Comparison of ENCODE assay signal across 13 cellular contexts in the genomic region with DNA sequence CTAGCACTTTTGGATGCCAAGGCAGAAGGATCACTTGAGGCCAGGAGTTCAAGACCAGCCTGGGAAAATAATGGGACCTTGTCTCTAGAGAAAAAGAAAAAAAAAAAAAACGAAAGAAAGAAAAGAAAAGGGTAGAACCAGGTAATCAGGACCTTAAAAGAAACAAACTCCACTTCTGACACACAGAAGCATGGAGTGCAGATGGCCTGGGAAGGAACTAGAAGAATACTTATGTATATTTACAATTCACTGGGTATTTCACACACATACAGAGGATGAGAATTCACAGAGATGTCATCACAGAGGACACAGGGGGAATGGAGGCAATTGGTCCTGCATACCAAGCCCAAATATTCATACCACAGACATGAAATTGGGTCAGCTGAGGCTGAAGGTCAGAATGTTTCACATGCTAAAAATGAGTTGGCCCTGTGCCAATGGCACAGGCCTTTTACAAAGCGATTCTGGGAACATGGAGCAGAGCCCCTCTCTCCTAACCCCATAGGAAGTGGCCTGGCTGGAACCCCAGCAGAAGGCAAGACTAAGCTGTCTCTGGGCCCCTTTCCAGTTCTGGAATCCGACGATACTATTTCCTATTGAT. TPM values are rescaled to one million over a fixed set of nuclear protein-coding genes. Genes with fewer than 3 reads are reported as not detected.
A peak's percentile ranks its signal among the peaks of the same experiment; 100 is the strongest.
DNase-seq lines count a peak whose midpoint lies in the region; ATAC-seq and TF ChIP-seq lines count a peak whose summit lies in the region.
"Had no signal": no experiment of that assay in that cellular context is flagged by ENCODE, and none has a peak within 500 bp of the region (broad histone marks: within the 10 kb centered on the region; RNA-seq: fewer than 3 reads in every experiment).

No MANE protein-coding gene starts in this region.

- peaks cover 50% of the 10 kb centered on the region for H3F3A ChIP-seq in MM.1S (ENCODE audit: insufficient read depth, low read length)

- 0 out of 2 replicates have a peak, but pooled peaks cover 6% of the 10 kb centered on the region for H4K20me1 ChIP-seq in MM.1S (ENCODE audit: insufficient read depth, low read length)

- no peak overlapping the region for H3K4me3 ChIP-seq in MM.1S (ENCODE audit: low read length)
- no peak overlapping the region for H3K4me3 ChIP-seq in fibroblast of mammary gland (ENCODE audit: control insufficient read depth, low read depth, low read length)
- H3K4me3 ChIP-seq in psoas muscle: no peak overlapping the region

- H3K4me2 ChIP-seq in MM.1S (ENCODE audit: low read depth, low read length): peak overlapping the region; percentile 11; the same call in 1 of the 2 replicates

- H3K4me1 ChIP-seq in MM.1S (ENCODE audit: low read length) (peaks cover 35% of the 10 kb centered on the region), psoas muscle (peaks cover 24% of the 10 kb centered on the region)

- 12 to 25% (median 14%) methylated on average over 4 of the region's 4 CpGs for WGBS in psoas muscle, 3 donors

- H3K4me3 Mint-ChIP-seq in CD4-positive, alpha-beta T cell: peak overlapping the region; percentile 25
- H3K4me3 Mint-ChIP-seq: nephron progenitor cell had no signal

- H3K9me3 Mint-ChIP-seq in CD4-positive, alpha-beta T cell: no peaks in the 10 kb centered on the region
- H3K9me3 Mint-ChIP-seq: nephron progenitor cell had no signal

- H3K9me2 ChIP-seq in MM.1S (replicated peaks; ENCODE audit: insufficient read depth, low read length): no peaks in the 10 kb centered on the region

- no peak for DNase-seq in CD4-positive, alpha-beta T cell
- DNase-seq in MM.1S (no peak), fibroblast of mammary gland (ENCODE audit: low read depth) (peak; percentile 100), psoas muscle (peak; percentile 68 to 72), HPDE6-E6E7 (ENCODE audit: extremely low spot score) (no peak), caudate nucleus (lab: John Stamatoyannopoulos, UW) (no peak), SHP77 treated with DMSO at 0.1 percent for 48 hours (lab: John Stamatoyannopoulos, UW) (no peak)
- no peak for DNase-seq in effector CD8-positive, alpha-beta T cell (lab: John Stamatoyannopoulos, UW)
- DNase-seq: activated gamma-delta T cell; GF-D8; MV-4-11; nephron progenitor cell; stimulated activated CD4-positive, alpha-beta T cell treated with anti-CD3 and anti-CD28 coated beads, Interleukin-4, amount 100 ng/mL, for 24 hours had no signal

- no peak overlapping the region; the same call in 1 of the 2 replicates for H3K9ac ChIP-seq in MM.1S (ENCODE audit: low read length)

- H3K36me3 Mint-ChIP-seq in CD4-positive, alpha-beta T cell (ENCODE audit: low read depth): peaks cover 85% of the 10 kb centered on the region

- CTCF ChIA-PET in CD4-positive, alpha-beta T cell (lab: Charles Lee): no interaction called here

- no peak for ATAC-seq in CD4-positive, alpha-beta T cell (ENCODE audit: poor library complexity)
- ATAC-seq in psoas muscle: peak in 1 of 4 donors; percentile 19

- intact Hi-C loops in CD4-positive, alpha-beta T cell (cut with DNase I, micrococcal nuclease): loop anchor here in 1 of 2 experiments (5.0 kb wide), 1 partner anchor 214 kb away; no protein-coding TSS in a partner anchor
- intact Hi-C loops in psoas muscle (cut with DNase I): no loop called here

- no peak overlapping the region for H2AFZ ChIP-seq in MM.1S (ENCODE audit: low read length)

- no peaks in the 10 kb centered on the region for H3K9me3 ChIP-seq in CD4-positive, alpha-beta T cell (ENCODE audit: control insufficient read depth, low read length)
- H3K9me3 ChIP-seq in MM.1S (replicated peaks; ENCODE audit: insufficient read depth, low read length) (no peaks in the 10 kb centered on the region), psoas muscle (no peaks in the 10 kb centered on the region)

- no peaks in the 10 kb centered on the region for H3K27me3 Mint-ChIP-seq in CD4-positive, alpha-beta T cell

- peaks cover 43% of the 10 kb centered on the region for H3K36me3 ChIP-seq in MM.1S (replicated peaks; ENCODE audit: insufficient read depth, low read length)
- H3K36me3 ChIP-seq in psoas muscle (ENCODE audit: insufficient read depth in 1 of 2, low read depth in 1 of 2): peaks cover 6 to 85% of the 10 kb centered on the region in 2 donors

- peak overlapping the region; percentile 36 for H3K27ac Mint-ChIP-seq in CD4-positive, alpha-beta T cell
- H3K27ac Mint-ChIP-seq: nephron progenitor cell had no signal

- POLR2A ChIA-PET in CD4-positive, alpha-beta T cell (lab: Charles Lee): interaction anchor here (1.0 to 1.5 kb wide), 2 partner anchors 9 to 13 kb away, joined by 3 to 7 read pairs; no protein-coding TSS in a partner anchor

- peaks cover 57% of the 10 kb centered on the region for H3K4me1 Mint-ChIP-seq in CD4-positive, alpha-beta T cell (ENCODE audit: low read depth)

- no peaks in the 10 kb centered on the region for H3K27me3 ChIP-seq in CD4-positive, alpha-beta T cell (ENCODE audit: control insufficient read depth, insufficient read depth, low read length)
- H3K27me3 ChIP-seq in MM.1S (replicated peaks; ENCODE audit: insufficient read depth, low read length) (no peaks in the 10 kb centered on the region), psoas muscle (ENCODE audit: insufficient read depth in 3 of 3, low read length in 2 of 3) (no peaks in the 10 kb centered on the region)

- no peak overlapping the region for H3K27ac ChIP-seq in CD4-positive, alpha-beta T cell (ENCODE audit: low read depth, low read length)
- H3K27ac ChIP-seq in MM.1S (ENCODE audit: low read length) (peak overlapping the region; percentile 4; the same call in 1 of the 2 replicates), psoas muscle (peak overlapping the region; percentile 2), caudate nucleus (ENCODE audit: low read depth, low read length) (no peak overlapping the region)

- TF ChIP-seq CTCF in CD4-positive, alpha-beta T cell (IDR thresholded peaks at IDR 0.05): no peak
- TF ChIP-seq CTCF in MM.1S (IDR thresholded peaks at IDR 0.05; ENCODE audit: low read length) (no peak), fibroblast of mammary gland (conservative IDR thresholded peaks at IDR 0.05; ENCODE audit: control insufficient read depth, insufficient read depth, low read depth, low read length) (no peak), psoas muscle (IDR thresholded peaks at IDR 0.05) (no peak)

- peaks cover 62% of the 10 kb centered on the region for H3K79me2 ChIP-seq in MM.1S (ENCODE audit: low read length)

RNA-seq across cellular contexts. Expression of a gene that starts 4.4 kb away (rescaled TPM):
- total RNA-seq in CD4-positive, alpha-beta T cell: 10 to 100 TPM; 40.8 to 44.3 TPM
- total RNA-seq in psoas muscle: 10 to 100 TPM; 16.3 to 32.8 (median 28.9) TPM
- polyA plus RNA-seq in psoas muscle: 10 to 100 TPM; 29.3 to 48.1 (median 30.9) TPM

RNA-seq across cellular contexts. Expression of a gene that starts 6.7 kb away (rescaled TPM):
- total RNA-seq in CD4-positive, alpha-beta T cell: 10 to 100 TPM; 28.6 to 31.5 TPM
- total RNA-seq in psoas muscle: 10 to 100 TPM in 1 of 4 donors, 1 to 10 TPM in 3; 4.8 to 12.8 (median 6.9) TPM
- 10 to 100 TPM in 1 of 3 donors, 1 to 10 TPM in 2; 6.0 to 13.1 (median 7.5) TPM for polyA plus RNA-seq in psoas muscle

RNA-seq across cellular contexts. Expression of a gene that starts 13.6 kb away (rescaled TPM):
- total RNA-seq in CD4-positive, alpha-beta T cell: 10 to 100 TPM; 44.4 to 45.6 TPM
- 10 to 100 TPM; 13.4 to 26.5 (median 23.2) TPM for total RNA-seq in psoas muscle
- 10 to 100 TPM; 16.7 to 47.3 (median 22.9) TPM for polyA plus RNA-seq in psoas muscle

RNA-seq across cellular contexts. Expression of a gene that starts 19.1 kb away (rescaled TPM):
- total RNA-seq in CD4-positive, alpha-beta T cell: 10 to 100 TPM; 96.6 to 97.8 TPM
- 10 to 100 TPM; 56.6 to 76.2 (median 63.9) TPM for total RNA-seq in psoas muscle
- 100 to 1,000 TPM in 1 of 3 donors, 10 to 100 TPM in 2; 98.2 to 141 (median 99.6) TPM for polyA plus RNA-seq in psoas muscle

RNA-seq across cellular contexts. Expression of a gene that starts 26.0 kb away (rescaled TPM):
- under 1 TPM; 0.28 to 0.60 TPM for total RNA-seq in CD4-positive, alpha-beta T cell
- 1 to 10 TPM; 1.3 to 8.9 (median 5.2) TPM for total RNA-seq in psoas muscle
- 1 to 10 TPM in 1 of 3 donors, under 1 TPM in 2; 0.88 to 1.3 (median 0.92) TPM for polyA plus RNA-seq in psoas muscle

Comparison
In these comparisons a context has a peak if more than half of its experiments do, and no peak if none do; other contexts are left out.
1. DNase-seq: peak in fibroblast of mammary gland (single experiment) and psoas muscle (2 of 2); none in CD4-positive, alpha-beta T cell (0 of 10), MM.1S (single experiment), effector CD8-positive, alpha-beta T cell (single experiment), HPDE6-E6E7 (single experiment), caudate nucleus (0 of 61) and SHP77 treated with DMSO at 0.1 percent for 48 hours (single experiment).
2. H3K27ac ChIP-seq: peak in MM.1S (single experiment) and psoas muscle (single experiment); none in CD4-positive, alpha-beta T cell (single experiment) and caudate nucleus (single experiment).